In the genomic region with DNA sequence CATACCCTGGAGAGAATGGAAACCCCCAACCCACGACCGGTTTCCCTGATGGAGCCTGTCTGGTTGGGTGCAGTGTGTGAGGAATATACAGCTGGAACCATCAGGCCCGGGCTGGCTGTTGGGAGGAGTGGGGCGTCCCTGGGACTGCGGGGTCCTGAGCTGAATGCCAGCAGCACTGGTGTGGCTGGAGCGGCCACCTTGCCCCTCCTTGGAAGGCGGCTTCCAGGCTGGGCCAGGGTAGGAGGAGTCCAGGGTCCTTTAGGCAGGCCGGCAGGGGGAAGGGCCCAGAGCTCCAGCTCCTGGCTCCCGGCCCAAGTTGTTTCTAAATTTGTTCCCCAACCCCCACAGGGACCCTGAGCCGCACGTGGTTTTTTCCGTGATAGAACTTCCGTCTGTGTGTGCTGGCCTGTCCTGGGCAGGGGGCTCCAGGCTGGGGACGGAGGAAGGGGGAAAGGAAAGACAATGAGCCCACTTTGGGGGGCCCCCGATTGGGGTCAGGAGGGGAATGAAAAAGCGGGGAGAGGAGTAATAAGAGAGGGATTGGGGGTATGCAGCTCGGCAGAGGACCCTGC, we compare ENCODE assay signal across 8 cellular contexts. TPM values are rescaled to one million over a fixed set of nuclear protein-coding genes. Genes with fewer than 3 reads are reported as not detected.
DNase-seq lines count a peak whose midpoint lies in the region; ATAC-seq, FAIRE-seq and TF ChIP-seq lines count a peak whose summit lies in the region.

No MANE protein-coding gene starts in this region.

- H3K23ac ChIP-seq in H1 (ENCODE audit: insufficient read length), result no peak overlapping the region

- H3K9ac ChIP-seq in GM23248 (peak overlapping the region; percentile 71), H1 (replicated peaks in 1 of 4; ENCODE audit: extremely low read depth in 1 of 4, low read depth in 3 of 4, low read length in 3 of 4) (0 out of 7 replicates have a peak overlapping the region, but pooled peaks of 1 of the 4 experiments have one; percentile 4)

- peak; percentile 63 for DNase-seq in GM23248
- DNase-seq in Peyer's patch, result peak; percentile 59 to 78 (median 69)
- DNase-seq in H1 (ENCODE audit: low read depth in 1 of 2, low spot score in 2 of 2), result peak in 1 of 2 experiments; percentile 68
- peak; percentile 79 to 84 (median 84) for DNase-seq in mucosa of descending colon
- DNase-seq in posterior vena cava (ENCODE audit: low spot score), result no peak
- no peak for DNase-seq in NCI-H2107 treated with DMSO at 0.1 percent for 48 hours (lab: John Stamatoyannopoulos, UW; ENCODE audit: unreplicated experiment)

- H4K91ac ChIP-seq in H1 (replicated peaks; ENCODE audit: insufficient read length, low read length), result peak overlapping the region; percentile 97

- peak overlapping the region; percentile 23; the same call in 1 of the 2 replicates for H3K27ac ChIP-seq in GM23248
- peak overlapping the region; percentile 83 to 92 (median 86) for H3K27ac ChIP-seq in Peyer's patch
- peak overlapping the region; percentile 28; the same call in 1 of the 2 replicates for H3K27ac ChIP-seq in H1 (ENCODE audit: low read depth, low read length)

- H3K23me2 ChIP-seq in H1 (ENCODE audit: low read depth, low read length), result peaks cover 13% of the 10 kb centered on the region; the same call in 1 of the 2 replicates

- H2BK15ac ChIP-seq in H1 (ENCODE audit: low read length), result no peak overlapping the region

- H3K27me3 ChIP-seq in GM23248 (replicated peaks; ENCODE audit: insufficient read depth) (no peaks in the 10 kb centered on the region), Peyer's patch (no peaks in the 10 kb centered on the region), H1 (replicated peaks in 1 of 4; ENCODE audit: control insufficient read depth in 3 of 4, extremely low read depth in 1 of 4, insufficient read depth in 3 of 4, low read length in 3 of 4) (peaks cover 1 to 27% (median 14%) of the 10 kb centered on the region in 4 experiments; a peak in 6 of 7 replicates)

- peak overlapping the region; percentile 94 for H4K8ac ChIP-seq in H1 (ENCODE audit: extremely low read depth, insufficient read depth, low read length)

- WGBS in GM23248 (ENCODE audit: low coverage in 1 of 2, low lambda C conversion rate in 2 of 2, missing lambda C conversion rate in 2 of 2), 2 experiments, result 23% methylated on average over 10 to 17 of the region's 17 CpGs
- 26% methylated on average over 12 of the region's 17 CpGs; no CpG with 5 or more reads in 1 of the 2 experiments for WGBS in H1 (ENCODE audit: extremely low coverage in 1 of 2, insufficient coverage in 1 of 2, insufficient read length in 1 of 2, insufficient replicate concordance in 2 of 2, low coverage in 1 of 2, low lambda C conversion rate in 2 of 2, missing lambda C conversion rate in 1 of 2), 2 experiments

- H2BK5ac ChIP-seq in H1 (ENCODE audit: low read depth, low read length), result peak overlapping the region; percentile 91; the same call in 1 of the 2 replicates

- peak overlapping the region; percentile 68 for H3K18ac ChIP-seq in H1 (ENCODE audit: extremely low read depth, low read length)

- no peaks in the 10 kb centered on the region for H3F3A ChIP-seq in GM23248 (ENCODE audit: insufficient read depth)

- CTCF ChIA-PET in H1 (lab: Charles Lee; ENCODE audit: partially characterized antibody), result interaction anchor here (0.7 to 2.7 kb wide), 11 partner anchors 10 to 373 kb away, joined by 3 to 10 read pairs (median 4); a partner anchor contains a TSS

- H3K79me2 ChIP-seq in GM23248 (ENCODE audit: insufficient read depth), result no peaks in the 10 kb centered on the region
- no peaks in the 10 kb centered on the region for H3K79me2 ChIP-seq in H1 (ENCODE audit: control insufficient read depth in 1 of 2, insufficient read depth in 2 of 2, low read length in 2 of 2)

- H2BK20ac ChIP-seq in H1 (ENCODE audit: low read length), result no peak overlapping the region

- no peak for TF ChIP-seq POLR2A in Peyer's patch (IDR thresholded peaks at IDR 0.05)
- TF ChIP-seq POLR2A in H1 (IDR thresholded peaks at IDR 0.05; ENCODE audit: control extremely low read depth in 1 of 2, low read depth in 2 of 2, low read length in 2 of 2), result no peak; a peak in 1 of 3 replicates

- H2AFZ ChIP-seq in GM23248, result no peak overlapping the region
- H2AFZ ChIP-seq in H1 (ENCODE audit: low read length), result no peak overlapping the region

- H3K36me3 ChIP-seq in GM23248 (ENCODE audit: low read depth) (no peaks in the 10 kb centered on the region; the same call in 1 of the 2 replicates), Peyer's patch (peaks cover 0 to 30% (median 3%) of the 10 kb centered on the region in 3 donors), H1 (ENCODE audit: control insufficient read depth in 2 of 4, insufficient read depth in 4 of 4, low read length in 3 of 4) (peaks cover 0 to 20% (median 4%) of the 10 kb centered on the region in 4 experiments; a peak in 4 of 8 replicates), mucosa of descending colon (ENCODE audit: low read depth) (peaks cover 3% of the 10 kb centered on the region)

- intact Hi-C loops in mucosa of descending colon (cut with DNase I, micrococcal nuclease), result no loop called here
- intact Hi-C loops in posterior vena cava (cut with DNase I), result no loop called here

- H3K4me3 ChIP-seq in GM23248 (peak overlapping the region; percentile 78), Peyer's patch (peak overlapping the region; percentile 56 to 75 (median 66)), H1 (ENCODE audit: extremely low read depth in 1 of 4, insufficient read depth in 2 of 4, low read depth in 3 of 4, low read length in 4 of 4) (peak overlapping the region; percentile 1 to 70 (median 58); a peak in 5 of 8 replicates), mucosa of descending colon (no peak overlapping the region)

- POLR2A ChIA-PET in H1 (lab: Charles Lee; ENCODE audit: partially characterized antibody), result interaction anchor here (0.6 to 47.8 kb wide), 12 partner anchors 10 to 177 kb away, joined by 3 to 1462 read pairs (median 6); a partner anchor contains a TSS

- H3K14ac ChIP-seq in H1 (ENCODE audit: insufficient read length), result no peak overlapping the region

- no peak for TF ChIP-seq CTCF in Peyer's patch (IDR thresholded peaks at IDR 0.05)
- TF ChIP-seq CTCF in H1 (IDR thresholded peaks at IDR 0.05; ENCODE audit: control extremely low read depth in 1 of 3, insufficient read depth in 1 of 3, low read depth in 1 of 3, low read length in 3 of 3), result no peak
- no peak for TF ChIP-seq CTCF in mucosa of descending colon (IDR thresholded peaks at IDR 0.05)

- no peak for FAIRE-seq in H1 (lab: Jason Lieb, UNC)

- H3K9me3 ChIP-seq in GM23248 (ENCODE audit: low read depth) (no peaks in the 10 kb centered on the region), Peyer's patch (no peaks in the 10 kb centered on the region), H1 (ENCODE audit: insufficient read depth in 2 of 2, low read depth in 1 of 2, low read length in 1 of 2) (no peaks in the 10 kb centered on the region; a peak in 1 of 4 replicates), mucosa of descending colon (no peaks in the 10 kb centered on the region)

- H3K4me2 ChIP-seq in GM23248 (ENCODE audit: unreplicated experiment), result peak overlapping the region; percentile 86
- peak overlapping the region; percentile 58 to 80 for H3K4me2 ChIP-seq in H1 (ENCODE audit: insufficient read depth in 1 of 2, low read depth in 2 of 2, low read length in 2 of 2)

- peak overlapping the region; percentile 28; the same call in 1 of the 2 replicates for H2AK5ac ChIP-seq in H1 (ENCODE audit: low read depth, low read length)

- ATAC-seq in mucosa of descending colon (peak; percentile 49), HG03039 (IDR thresholded peaks at IDR 0.05; ENCODE audit: unreplicated experiment) (no peak), HG03469 (IDR thresholded peaks at IDR 0.05; ENCODE audit: unreplicated experiment) (no peak)

- H3K79me1 ChIP-seq in H1 (ENCODE audit: low read depth, low read length), result no peaks in the 10 kb centered on the region

- H3K56ac ChIP-seq in H1 (replicated peaks; ENCODE audit: insufficient read length, low read depth, low read length), result peak overlapping the region; percentile 32

- no peaks in the 10 kb centered on the region for H4K20me1 ChIP-seq in GM23248 (ENCODE audit: insufficient read depth)
- peaks cover 3 to 15% of the 10 kb centered on the region in 2 experiments for H4K20me1 ChIP-seq in H1 (replicated peaks in 1 of 2; ENCODE audit: control insufficient read depth in 1 of 2, insufficient read depth in 2 of 2, low read length in 2 of 2)

- no peaks in the 10 kb centered on the region for H3K9me2 ChIP-seq in GM23248 (ENCODE audit: insufficient read depth)

- no peak for TF ChIP-seq EP300 in H1 (IDR thresholded peaks at IDR 0.05; ENCODE audit: borderline replicate concordance in 1 of 2, low read depth in 2 of 2, low read length in 2 of 2)

- peak overlapping the region; percentile 64 for H4K5ac ChIP-seq in H1 (ENCODE audit: insufficient read length, low read depth, low read length)

- in situ Hi-C loops in GM23248 (cut with MboI), result no loop called here

- H3K4ac ChIP-seq in H1 (replicated peaks; ENCODE audit: insufficient read length, low read depth, low read length), result peak overlapping the region; percentile 19

- H2BK12ac ChIP-seq in H1 (ENCODE audit: low read depth, low read length), result no peak overlapping the region

- H3K4me1 ChIP-seq in GM23248 (ENCODE audit: insufficient read depth), result peaks cover 8% of the 10 kb centered on the region
- peaks cover 11 to 46% (median 21%) of the 10 kb centered on the region in 4 donors for H3K4me1 ChIP-seq in Peyer's patch
- peaks cover 0 to 28% (median 18%) of the 10 kb centered on the region in 4 experiments; a peak in 6 of 7 replicates for H3K4me1 ChIP-seq in H1 (replicated peaks in 1 of 4; ENCODE audit: control insufficient read depth in 3 of 4, insufficient read depth in 4 of 4, low read length in 3 of 4)
- H3K4me1 ChIP-seq in mucosa of descending colon (ENCODE audit: low read depth), result peaks cover 34% of the 10 kb centered on the region

- TF ChIP-seq RAD21 in H1 (IDR thresholded peaks at IDR 0.05 in 1 of 2, conservative IDR thresholded peaks at IDR 0.05 in 1 of 2; ENCODE audit: low read depth in 2 of 2, low read length in 2 of 2), result no peak

- H2BK120ac ChIP-seq in H1 (replicated peaks; ENCODE audit: low read depth, low read length), result no peak overlapping the region

RNA-seq across cellular contexts. Expression of a gene that starts 0.7 kb away (rescaled TPM):
- 25.8 and 29.6 TPM in 2 replicates for total RNA-seq in GM23248 (2014; rRNA removed; shearing (Covaris generic))
- 4.1 and 5.0 TPM in 2 replicates for polyA plus RNA-seq in GM23248 (2016; fragmentation: Nextera tagmentation; extraction: Ambion mirVana)
- total RNA-seq in Peyer's patch, result 10 to 100 TPM; 33.8 to 45.7 (median 39.2) TPM
- 9.2 and 9.3 TPM in 2 replicates for total RNA-seq in H1 (2021; fragmentation: NEBNext Ultra II Directional; extraction: Animal tissue kit (Norgen Biotek cat#: 25700))
- polyA plus RNA-seq in H1 (2011; rRNA removed), result 8.4 and 11.4 TPM in 2 replicates
- polyA plus RNA-seq in H1 (2011; cell fraction: cytosol; rRNA removed), result 6.6 TPM
- polyA plus RNA-seq in H1 (2011; cell fraction: nucleus; rRNA removed), result 11.1 TPM
- polyA plus RNA-seq in H1 (2012, experiment 1 of 2), result 3.5 to 6.6 TPM (median 5.8 TPM) in 4 replicates
- 5.1 TPM for polyA plus RNA-seq in H1 (2012, experiment 2 of 2)
- 12.1 TPM for polyA plus RNA-seq in H1 (2013, experiment 1 of 2)
- 12.3 TPM for polyA plus RNA-seq in H1 (2013, experiment 2 of 2)
- 2.7 TPM in 2 replicates for polyA minus RNA-seq in H1 (2011; rRNA and poly(A)+ RNA removed)
- 10.6 TPM for polyA minus RNA-seq in H1 (2011; cell fraction: cytosol; rRNA and poly(A)+ RNA removed)
- polyA minus RNA-seq in H1 (2011; cell fraction: nucleus; rRNA and poly(A)+ RNA removed), result 9.7 TPM
- 10 to 100 TPM; 23.3 to 48.6 (median 45.3) TPM for total RNA-seq in mucosa of descending colon
- 1 to 10 TPM; 5.3 to 7.0 TPM for total RNA-seq in posterior vena cava

RNA-seq across cellular contexts. Expression of a gene that starts 21.7 kb away (rescaled TPM):
- total RNA-seq in GM23248 (2014; rRNA removed; shearing (Covaris generic)), result 65.0 and 69.6 TPM in 2 replicates
- polyA plus RNA-seq in GM23248 (2016; fragmentation: Nextera tagmentation; extraction: Ambion mirVana) (34.4 and 38.5 TPM in 2 replicates), H1 (2011; rRNA removed) (57.6 and 86.5 TPM in 2 replicates)
- total RNA-seq in Peyer's patch (10 to 100 TPM; 47.4 to 57.8 (median 50.2) TPM), mucosa of descending colon (10 to 100 TPM; 52.9 to 66.2 (median 60.5) TPM), posterior vena cava (10 to 100 TPM; 33.3 to 36.7 TPM)
- 70.8 and 78.0 TPM in 2 replicates for total RNA-seq in H1 (2021; fragmentation: NEBNext Ultra II Directional; extraction: Animal tissue kit (Norgen Biotek cat#: 25700))
- polyA plus RNA-seq in H1 (2011; cell fraction: cytosol; rRNA removed), result 76.0 TPM
- polyA plus RNA-seq in H1 (2011; cell fraction: nucleus; rRNA removed), result 88.6 TPM
- 60.2 to 87.1 TPM (median 80.4 TPM) in 4 replicates for polyA plus RNA-seq in H1 (2012, experiment 1 of 2)
- 79.8 TPM for polyA plus RNA-seq in H1 (2012, experiment 2 of 2)
- 37.9 TPM for polyA plus RNA-seq in H1 (2013, experiment 1 of 2)
- 37.5 TPM for polyA plus RNA-seq in H1 (2013, experiment 2 of 2)
- polyA minus RNA-seq in H1 (2011; rRNA and poly(A)+ RNA removed), result 38.7 and 47.9 TPM in 2 replicates
- 49.8 TPM for polyA minus RNA-seq in H1 (2011; cell fraction: cytosol; rRNA and poly(A)+ RNA removed)
- 27.2 TPM for polyA minus RNA-seq in H1 (2011; cell fraction: nucleus; rRNA and poly(A)+ RNA removed)

RNA-seq across cellular contexts. Expression of a gene that starts 25.2 kb away (rescaled TPM):
- total RNA-seq in GM23248 (2014; rRNA removed; shearing (Covaris generic)), result 0.32 TPM in 1 of 2 replicates, not detected in the other
- polyA plus RNA-seq in GM23248 (2016; fragmentation: Nextera tagmentation; extraction: Ambion mirVana) (not detected in 2 replicates), H1 (2011; rRNA removed) (32.5 and 52.0 TPM in 2 replicates)
- total RNA-seq in Peyer's patch (10 to 100 TPM; 35.3 to 56.1 (median 43.8) TPM), mucosa of descending colon (100 to 1,000 TPM in 2 of 3 donors, 10 to 100 TPM in 1; 61.4 to 171 (median 146) TPM), posterior vena cava (1 to 10 TPM; 5.6 to 9.0 TPM)
- total RNA-seq in H1 (2021; fragmentation: NEBNext Ultra II Directional; extraction: Animal tissue kit (Norgen Biotek cat#: 25700)), result 35.4 and 37.2 TPM in 2 replicates
- polyA plus RNA-seq in H1 (2011; cell fraction: cytosol; rRNA removed), result 27.2 TPM
- 23.8 TPM for polyA plus RNA-seq in H1 (2011; cell fraction: nucleus; rRNA removed)
- polyA plus RNA-seq in H1 (2012, experiment 1 of 2), result 13.6 to 21.0 TPM (median 17.4 TPM) in 4 replicates
- polyA plus RNA-seq in H1 (2012, experiment 2 of 2), result 10.2 TPM
- 18.6 TPM for polyA plus RNA-seq in H1 (2013, experiment 1 of 2)
- polyA plus RNA-seq in H1 (2013, experiment 2 of 2), result 18.9 TPM
- 4.4 and 6.2 TPM in 2 replicates for polyA minus RNA-seq in H1 (2011; rRNA and poly(A)+ RNA removed)
- 23.5 TPM for polyA minus RNA-seq in H1 (2011; cell fraction: cytosol; rRNA and poly(A)+ RNA removed)
- polyA minus RNA-seq in H1 (2011; cell fraction: nucleus; rRNA and poly(A)+ RNA removed), result 36.3 TPM

RNA-seq across cellular contexts. Expression of a gene that starts 25.8 kb away (rescaled TPM):
- total RNA-seq in GM23248 (2014; rRNA removed; shearing (Covaris generic)), result not detected in 2 replicates
- polyA plus RNA-seq in GM23248 (2016; fragmentation: Nextera tagmentation; extraction: Ambion mirVana), result not detected in 2 replicates
- total RNA-seq in Peyer's patch, result not detected
- total RNA-seq in H1 (2021; fragmentation: NEBNext Ultra II Directional; extraction: Animal tissue kit (Norgen Biotek cat#: 25700)), result not detected in 2 replicates
- 0.14 TPM in 1 of 2 replicates, not detected in the other for polyA plus RNA-seq in H1 (2011; rRNA removed)
- not detected for polyA plus RNA-seq in H1 (2011; cell fraction: cytosol; rRNA removed)
- polyA plus RNA-seq in H1 (2011; cell fraction: nucleus; rRNA removed), result 0.43 TPM
- 0.42 to 0.67 TPM (median 0.61 TPM) in 3 of 4 replicates, not detected in the other for polyA plus RNA-seq in H1 (2012, experiment 1 of 2)
- 0.30 TPM for polyA plus RNA-seq in H1 (2012, experiment 2 of 2)
- polyA plus RNA-seq in H1 (2013, experiment 1 of 2), result 0.06 TPM
- polyA plus RNA-seq in H1 (2013, experiment 2 of 2), result not detected
- not detected in 2 replicates for polyA minus RNA-seq in H1 (2011; rRNA and poly(A)+ RNA removed)
- not detected for polyA minus RNA-seq in H1 (2011; cell fraction: cytosol; rRNA and poly(A)+ RNA removed)
- not detected for polyA minus RNA-seq in H1 (2011; cell fraction: nucleus; rRNA and poly(A)+ RNA removed)
- not detected for total RNA-seq in mucosa of descending colon
- total RNA-seq in posterior vena cava, result not detected

RNA-seq across cellular contexts. Expression of a gene that starts 35.8 kb away (rescaled TPM):
- 148 and 159 TPM in 2 replicates for total RNA-seq in GM23248 (2014; rRNA removed; shearing (Covaris generic))
- 373 and 391 TPM in 2 replicates for polyA plus RNA-seq in GM23248 (2016; fragmentation: Nextera tagmentation; extraction: Ambion mirVana)
- 100 to 1,000 TPM; 174 to 409 (median 322) TPM for total RNA-seq in Peyer's patch
- total RNA-seq in H1 (2021; fragmentation: NEBNext Ultra II Directional; extraction: Animal tissue kit (Norgen Biotek cat#: 25700)), result 307 and 311 TPM in 2 replicates
- polyA plus RNA-seq in H1 (2011; rRNA removed), result 280 and 342 TPM in 2 replicates
- polyA plus RNA-seq in H1 (2011; cell fraction: cytosol; rRNA removed), result 348 TPM
- polyA plus RNA-seq in H1 (2011; cell fraction: nucleus; rRNA removed), result 340 TPM
- 226 to 351 TPM (median 341 TPM) in 4 replicates for polyA plus RNA-seq in H1 (2012, experiment 1 of 2)
- polyA plus RNA-seq in H1 (2012, experiment 2 of 2), result 349 TPM
- 214 TPM for polyA plus RNA-seq in H1 (2013, experiment 1 of 2)
- polyA plus RNA-seq in H1 (2013, experiment 2 of 2), result 205 TPM
- 150 and 158 TPM in 2 replicates for polyA minus RNA-seq in H1 (2011; rRNA and poly(A)+ RNA removed)
- 145 TPM for polyA minus RNA-seq in H1 (2011; cell fraction: cytosol; rRNA and poly(A)+ RNA removed)
- polyA minus RNA-seq in H1 (2011; cell fraction: nucleus; rRNA and poly(A)+ RNA removed), result 92.9 TPM
- total RNA-seq in mucosa of descending colon, result 100 to 1,000 TPM; 286 to 379 (median 332) TPM
- total RNA-seq in posterior vena cava, result 100 to 1,000 TPM; 178 to 185 TPM

Comparison
In these comparisons a context has a peak if more than half of its experiments do, and no peak if none do; other contexts are left out.
1. DNase-seq: peak in GM23248 (single experiment), Peyer's patch (3 of 3) and mucosa of descending colon (3 of 3); none in posterior vena cava (single experiment) and NCI-H2107 treated with DMSO at 0.1 percent for 48 hours (single experiment).
2. H3K27ac ChIP-seq: peak in every context shown above with its lines; median percentile 86 in Peyer's patch; 28 in H1; 23 in GM23248.